23 cellular contexts compared by ENCODE assay signal in genomic region chr1:25173809-25174320, GRCh38. TPM values are rescaled to one million over a fixed set of nuclear protein-coding genes. Genes with fewer than 3 reads are reported as not detected.
DNase-seq lines count a peak whose midpoint lies in the region; ATAC-seq, FAIRE-seq and TF ChIP-seq lines count a peak whose summit lies in the region.
"Had no signal": no experiment of that assay in that cellular context is flagged by ENCODE, and none has a peak within 500 bp of the region (broad histone marks: within the 10 kb centered on the region; RNA-seq: fewer than 3 reads in every experiment).

No MANE protein-coding gene starts in this region.

- no peak overlapping the region for H4K8ac ChIP-seq in mesendoderm (ENCODE audit: low read depth, low read length)

- no peak for ATAC-seq in HG02938 (IDR thresholded peaks at IDR 0.05; ENCODE audit: unreplicated experiment)
- no peak for ATAC-seq in foreskin keratinocyte

- peak overlapping the region; percentile 14 for H3K4me3 Mint-ChIP-seq in progenitor cell of endocrine pancreas (ENCODE audit: low read depth)
- H3K4me3 Mint-ChIP-seq: B cell, CD14-positive monocyte had no signal

- no peak overlapping the region for H2BK5ac ChIP-seq in mesendoderm (ENCODE audit: low read length)

- H3K18ac ChIP-seq in mesendoderm (ENCODE audit: low read length) = no peak overlapping the region

- H3K56ac ChIP-seq in mesendoderm (ENCODE audit: low read length) = no peak overlapping the region

- DNase-seq in RCC 7860 (ENCODE audit: low spot score) = peak; percentile 19
- peak; percentile 24 for DNase-seq in astrocyte of the hippocampus (ENCODE audit: low read depth, low spot score)
- peak; percentile 42 for DNase-seq in kidney tubule cell (ENCODE audit: low spot score)
- DNase-seq in progenitor cell of endocrine pancreas (ENCODE audit: low spot score, unreplicated experiment) = no peak
- no peak for DNase-seq in mesendoderm
- DNase-seq in foreskin keratinocyte = no peak
- DNase-seq: GOT3; HCEC 1CT; KG1; MV-4-11; NCI-H1105 treated with DMSO at 0.1 percent for 48 hours; NCI-H2029 treated with DMSO at 0.1 percent for 48 hours; NCI-H345; NCI-H524; NCI-H774; NK-92 treated with Interleukin-12 subunit alpha and Interleukin-12 subunit beta, amount 100 ng/mL, for 24 hours; SJCRH30 had no signal

- H3K4me1 Mint-ChIP-seq in progenitor cell of endocrine pancreas (ENCODE audit: low read depth) = peaks cover 46% of the 10 kb centered on the region
- H3K4me1 Mint-ChIP-seq: B cell, CD14-positive monocyte had no signal

- H2BK120ac ChIP-seq in mesendoderm (ENCODE audit: low read depth, low read length) = no peak overlapping the region

- no CpG with 5 or more reads among the region's 3 CpGs for WGBS in mesendoderm (ENCODE audit: extremely low coverage, insufficient coverage, low lambda C conversion rate)

- H3K4me3 ChIP-seq in mesendoderm (ENCODE audit: low read length) = no peak overlapping the region
- H3K4me3 ChIP-seq: SJCRH30 had no signal

- no peaks in the 10 kb centered on the region for H3K36me3 ChIP-seq in mesendoderm (ENCODE audit: control insufficient read depth, insufficient read depth, low read length)
- H3K36me3 ChIP-seq: SJCRH30 had no signal

- FAIRE-seq in RCC 7860 (lab: Jason Lieb, UNC) = no peak
- FAIRE-seq: A204.1, G401.6, GM18507 had no signal

- H3K27me3 Mint-ChIP-seq in progenitor cell of endocrine pancreas = no peaks in the 10 kb centered on the region
- H3K27me3 Mint-ChIP-seq: B cell had no signal

- no peak overlapping the region for H2BK15ac ChIP-seq in mesendoderm (replicated peaks; ENCODE audit: low read depth)

- H3K4ac ChIP-seq in mesendoderm (ENCODE audit: low read depth, low read length) = no peak overlapping the region

- H3K36me3 Mint-ChIP-seq in progenitor cell of endocrine pancreas (ENCODE audit: insufficient read depth) = peaks cover 2% of the 10 kb centered on the region
- H3K36me3 Mint-ChIP-seq: CD14-positive monocyte had no signal

- peaks cover 17% of the 10 kb centered on the region for H3K9me3 Mint-ChIP-seq in progenitor cell of endocrine pancreas (ENCODE audit: low read depth)

- H3K27me3 ChIP-seq in mesendoderm (ENCODE audit: insufficient read depth, low read length, poor library complexity) (no peaks in the 10 kb centered on the region), foreskin keratinocyte (no peaks in the 10 kb centered on the region)

- H2AK5ac ChIP-seq in mesendoderm (ENCODE audit: low read length) = no peak overlapping the region

- H3K27ac ChIP-seq in mesendoderm (ENCODE audit: low read depth, low read length) (no peak overlapping the region), foreskin keratinocyte (no peak overlapping the region)
- H3K27ac ChIP-seq: SJCRH30 had no signal

- H3K4me2 ChIP-seq in mesendoderm (ENCODE audit: low read length) = no peak overlapping the region

- no peak overlapping the region for H3K23ac ChIP-seq in mesendoderm (ENCODE audit: low read length)

- no peaks in the 10 kb centered on the region for H3K79me2 ChIP-seq in mesendoderm (ENCODE audit: control insufficient read depth, insufficient read depth, low read length)

- no peak overlapping the region for H4K5ac ChIP-seq in mesendoderm (ENCODE audit: low read length)

- H3K79me1 ChIP-seq in mesendoderm (ENCODE audit: low read length) = no peaks in the 10 kb centered on the region

- no peaks in the 10 kb centered on the region for H3K4me1 ChIP-seq in mesendoderm (ENCODE audit: control insufficient read depth, low read depth, low read length)
- no peaks in the 10 kb centered on the region for H3K4me1 ChIP-seq in foreskin keratinocyte
- H3K4me1 ChIP-seq: SJCRH30 had no signal

- H3K9ac ChIP-seq in mesendoderm (ENCODE audit: low read length) = no peak overlapping the region

- H3K27ac Mint-ChIP-seq in progenitor cell of endocrine pancreas = peak overlapping the region; percentile 98
- H3K27ac Mint-ChIP-seq: B cell, CD14-positive monocyte had no signal

- no peak for TF ChIP-seq CTCF in progenitor cell of endocrine pancreas (IDR thresholded peaks at IDR 0.05; ENCODE audit: unreplicated experiment)
- TF ChIP-seq CTCF in foreskin keratinocyte (conservative IDR thresholded peaks at IDR 0.05) = no peak

RNA-seq across cellular contexts. Expression of gene SYF2, which starts 58.4 kb away (rescaled TPM):
- 40.3 and 43.5 TPM in 2 replicates for total RNA-seq in progenitor cell of endocrine pancreas
- polyA plus RNA-seq in mesendoderm (2013, experiment 1 of 2) = 66.8 TPM
- polyA plus RNA-seq in mesendoderm (2013, experiment 2 of 2) = 67.6 TPM
- 30.8 and 32.4 TPM in 2 replicates for total RNA-seq in foreskin keratinocyte
- 32.6 and 33.7 TPM in 2 replicates for polyA plus RNA-seq in foreskin keratinocyte

Comparison
In these comparisons a context has a peak if more than half of its experiments do, and no peak if none do; other contexts are left out.
1. DNase-seq: peak in RCC 7860 (single experiment), astrocyte of the hippocampus (single experiment) and kidney tubule cell (single experiment); none in progenitor cell of endocrine pancreas (single experiment), mesendoderm (single experiment) and foreskin keratinocyte (0 of 2).